Comparison of ENCODE assay signal across 15 cellular contexts in the genomic region with DNA sequence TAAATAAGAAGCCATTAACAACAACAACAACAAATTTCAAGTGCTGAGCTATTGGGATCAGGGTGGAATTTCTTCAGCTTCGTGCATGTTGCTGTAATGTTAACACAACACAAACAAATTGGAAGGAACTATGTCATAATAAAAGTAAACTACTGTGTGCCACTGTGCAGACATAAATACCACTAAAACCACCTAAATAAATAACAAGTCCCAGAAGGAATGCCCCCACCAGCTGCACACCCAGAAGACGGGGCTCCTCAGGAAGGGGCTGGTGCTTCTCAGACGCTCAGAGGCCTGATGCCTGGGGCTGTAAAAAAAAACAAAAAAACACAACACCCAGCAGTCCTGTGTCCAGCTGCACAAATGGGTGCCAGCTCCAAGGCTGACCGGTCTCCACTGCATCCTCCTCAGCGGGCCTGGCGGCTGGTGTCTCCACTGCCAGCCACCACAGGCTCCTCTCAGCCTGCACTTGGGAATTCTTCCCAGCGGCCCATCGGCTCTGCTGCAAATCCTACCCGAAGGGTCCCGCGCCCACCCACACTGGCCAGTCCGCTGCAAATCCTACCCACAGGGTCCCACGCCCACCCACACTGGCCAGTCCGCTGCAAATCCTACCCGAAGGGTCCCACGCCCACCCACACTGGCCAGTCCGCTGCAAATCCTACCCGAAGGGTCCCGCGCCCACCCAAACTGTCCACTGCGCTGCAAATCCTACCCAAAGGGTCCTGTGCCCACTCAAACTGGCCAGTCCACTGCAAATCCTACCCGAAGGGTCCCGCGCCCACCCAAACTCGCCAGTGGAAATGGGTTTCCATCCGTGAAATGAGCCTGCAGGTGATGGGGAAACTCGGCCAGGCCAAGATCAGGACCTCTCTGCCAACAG. TPM values are rescaled to one million over a fixed set of nuclear protein-coding genes. Genes with fewer than 3 reads are reported as not detected.
DNase-seq lines count a peak whose midpoint lies in the region; ATAC-seq, FAIRE-seq and TF ChIP-seq lines count a peak whose summit lies in the region.
"Had no signal": no experiment of that assay in that cellular context is flagged by ENCODE, and none has a peak within 500 bp of the region (broad histone marks: within the 10 kb centered on the region; RNA-seq: fewer than 3 reads in every experiment).

No MANE protein-coding gene starts in this region.

- no peak overlapping the region for H2AFZ ChIP-seq in H1 (ENCODE audit: low read length)
- H2AFZ ChIP-seq: PC-9 had no signal

- no peak overlapping the region for H3K9ac ChIP-seq in H1 (replicated peaks in 1 of 4; ENCODE audit: extremely low read depth in 1 of 4, low read depth in 3 of 4, low read length in 3 of 4)

- in situ Hi-C loops in transverse colon (cut with MboI; ENCODE audit: low pct_ligation_motif_present in 1 of 4, low pct_unique_long_range_greater_than_20kb in 1 of 4, low sequenced_read_pairs in 3 of 4): no loop called here

- TF ChIP-seq POLR2A in H1 (IDR thresholded peaks at IDR 0.05; ENCODE audit: control extremely low read depth in 1 of 2, low read depth in 2 of 2, low read length in 2 of 2) (no peak), transverse colon (IDR thresholded peaks at IDR 0.05) (no peak)

- no peak overlapping the region for H4K91ac ChIP-seq in H1 (replicated peaks; ENCODE audit: insufficient read length, low read length)

- no peaks in the 10 kb centered on the region for H3K4me1 ChIP-seq in H1 (replicated peaks in 1 of 4; ENCODE audit: control insufficient read depth in 3 of 4, insufficient read depth in 4 of 4, low read length in 3 of 4)
- H3K4me1 ChIP-seq in mucosa of descending colon (ENCODE audit: low read depth): no peaks in the 10 kb centered on the region
- H3K4me1 ChIP-seq in transverse colon: no peaks in the 10 kb centered on the region

- 93% methylated on average over 27 of the region's 27 CpGs; no CpG with 5 or more reads in 1 of the 2 experiments for whole genome bisulfite sequencing in H1 (ENCODE audit: extremely low coverage in 1 of 2, insufficient coverage in 1 of 2, insufficient read length in 1 of 2, insufficient replicate concordance in 2 of 2, low coverage in 1 of 2, low lambda C conversion rate in 2 of 2, missing lambda C conversion rate in 1 of 2), 2 experiments
- WGBS in transverse colon (ENCODE audit: low coverage in 1 of 2), 2 donors: 65 to 92% methylated on average over 4 to 24 of the region's 27 CpGs

- no peak overlapping the region for H3K14ac ChIP-seq in H1 (ENCODE audit: insufficient read length)

- no peak overlapping the region for H3K18ac ChIP-seq in H1 (ENCODE audit: extremely low read depth, low read length)

- no peaks in the 10 kb centered on the region for H3K27me3 ChIP-seq in H1 (replicated peaks in 1 of 4; ENCODE audit: control insufficient read depth in 3 of 4, extremely low read depth in 1 of 4, insufficient read depth in 3 of 4, low read length in 3 of 4)
- no peaks in the 10 kb centered on the region for H3K27me3 ChIP-seq in transverse colon

- no peak overlapping the region for H2BK12ac ChIP-seq in H1 (ENCODE audit: low read depth, low read length)

- H3K79me2 ChIP-seq in H1 (ENCODE audit: control insufficient read depth in 1 of 2, insufficient read depth in 2 of 2, low read length in 2 of 2): no peaks in the 10 kb centered on the region; a peak in 1 of 4 replicates

- TF ChIP-seq CTCF in WTC11 (IDR thresholded peaks at IDR 0.05) (no peak), H1 (IDR thresholded peaks at IDR 0.05; ENCODE audit: control extremely low read depth in 1 of 3, insufficient read depth in 1 of 3, low read depth in 1 of 3, low read length in 3 of 3) (no peak), mucosa of descending colon (IDR thresholded peaks at IDR 0.05) (no peak), transverse colon (IDR thresholded peaks at IDR 0.05) (no peak)

- CTCF ChIA-PET in WTC11 (lab: Charles Lee) (no interaction called here), H1 (lab: Charles Lee; ENCODE audit: partially characterized antibody) (interaction anchor here (0.7 to 2.1 kb wide), 3 partner anchors 25 to 96 kb away, joined by 3 to 5 read pairs (median 3); no protein-coding TSS in a partner anchor)

- no peak for ATAC-seq in WTC11
- no peak for ATAC-seq in mucosa of descending colon
- no peak for ATAC-seq in HG03280 (IDR thresholded peaks at IDR 0.05; ENCODE audit: unreplicated experiment)

- no peaks in the 10 kb centered on the region for H3K79me1 ChIP-seq in H1 (ENCODE audit: low read depth, low read length)

- POLR2A ChIA-PET in WTC11 (lab: Charles Lee): no interaction called here
- POLR2A ChIA-PET in H1 (lab: Charles Lee; ENCODE audit: partially characterized antibody): interaction anchor here (0.9 kb wide), 1 partner anchor 8 kb away, joined by 3 read pairs; no protein-coding TSS in a partner anchor

- H3K4ac ChIP-seq in H1 (replicated peaks; ENCODE audit: insufficient read length, low read depth, low read length): no peak overlapping the region

- no peaks in the 10 kb centered on the region for H3K4me1 Mint-ChIP-seq in WTC11

- no peak overlapping the region for H2BK20ac ChIP-seq in H1 (ENCODE audit: low read length)

- no peak for FAIRE-seq in H1 (lab: Jason Lieb, UNC)
- FAIRE-seq: H54 had no signal

- H3K27ac Mint-ChIP-seq in WTC11: no peak overlapping the region

- no peak overlapping the region for H3K4me3 Mint-ChIP-seq in WTC11

- H3K56ac ChIP-seq in H1 (replicated peaks; ENCODE audit: insufficient read length, low read depth, low read length): no peak overlapping the region

- no peaks in the 10 kb centered on the region for H3K27me3 Mint-ChIP-seq in WTC11 (ENCODE audit: low read depth)

- H3K4me3 ChIP-seq in H1 (ENCODE audit: extremely low read depth in 1 of 4, insufficient read depth in 2 of 4, low read depth in 3 of 4, low read length in 4 of 4): no peak overlapping the region
- no peak overlapping the region for H3K4me3 ChIP-seq in mucosa of descending colon
- no peak overlapping the region for H3K4me3 ChIP-seq in transverse colon
- H3K4me3 ChIP-seq: PC-9 had no signal

- H3K4me2 ChIP-seq in H1 (ENCODE audit: insufficient read depth in 1 of 2, low read depth in 2 of 2, low read length in 2 of 2): no peak overlapping the region
- H3K4me2 ChIP-seq: PC-9 had no signal

- H3K36me3 Mint-ChIP-seq in WTC11: peaks cover 68% of the 10 kb centered on the region

- H3K9me3 ChIP-seq in H1 (ENCODE audit: insufficient read depth in 2 of 2, low read depth in 1 of 2, low read length in 1 of 2) (peaks cover 12 to 22% of the 10 kb centered on the region in 2 experiments; a peak in 3 of 4 replicates), mucosa of descending colon (peaks cover 19% of the 10 kb centered on the region), transverse colon (peaks cover 16 to 19% of the 10 kb centered on the region in 2 donors)

- intact Hi-C loops in mucosa of descending colon (cut with DNase I, micrococcal nuclease): no loop called here
- intact Hi-C loops in transverse colon (cut with DNase I; ENCODE audit: low total_unique reads): loop anchor here (1.0 kb wide), 1 partner anchor 27 kb away; no protein-coding TSS in a partner anchor

- DNase-seq in WTC11 (ENCODE audit: low spot score) (peak; percentile 3), H1 (ENCODE audit: low read depth in 1 of 2, low spot score in 2 of 2) (no peak), mucosa of descending colon (peak in 2 of 3 donors; percentile 18 to 31), transverse colon (peak; percentile 2), RPMI8226 (no peak), NCI-H2029 (lab: John Stamatoyannopoulos, UW) (no peak)
- DNase-seq: DMS 273 treated with DMSO at 0.1 percent for 48 hours, Karpas-422, NCI-H187 treated with DMSO at 0.1 percent for 48 hours, NCI-H2171, NCI-H446 treated with DMSO at 0.1 percent for 48 hours, NCI-H774, PC-9 had no signal

- no peak for TF ChIP-seq RAD21 in H1 (IDR thresholded peaks at IDR 0.05 in 1 of 2, conservative IDR thresholded peaks at IDR 0.05 in 1 of 2; ENCODE audit: low read depth in 2 of 2, low read length in 2 of 2)

- peak overlapping the region; percentile 51; the same call in 1 of the 2 replicates for H4K8ac ChIP-seq in H1 (ENCODE audit: extremely low read depth, insufficient read depth, low read length)

- H3K23me2 ChIP-seq in H1 (ENCODE audit: low read depth, low read length): no peaks in the 10 kb centered on the region

- no peak overlapping the region for H3K23ac ChIP-seq in H1 (ENCODE audit: insufficient read length)

- H2BK120ac ChIP-seq in H1 (replicated peaks; ENCODE audit: low read depth, low read length): no peak overlapping the region

- H3K27ac ChIP-seq in H1 (ENCODE audit: low read depth, low read length): no peak overlapping the region
- H3K27ac ChIP-seq in transverse colon: no peak overlapping the region
- H3K27ac ChIP-seq: PC-9 had no signal

- no peak overlapping the region for H2AK5ac ChIP-seq in H1 (ENCODE audit: low read depth, low read length)

- no peak overlapping the region for H2BK5ac ChIP-seq in H1 (ENCODE audit: low read depth, low read length)

- H2BK15ac ChIP-seq in H1 (ENCODE audit: low read length): no peak overlapping the region

- no peak overlapping the region for H4K5ac ChIP-seq in H1 (ENCODE audit: insufficient read length, low read depth, low read length)

- TF ChIP-seq EP300 in H1 (IDR thresholded peaks at IDR 0.05; ENCODE audit: borderline replicate concordance in 1 of 2, low read depth in 2 of 2, low read length in 2 of 2): no peak
- TF ChIP-seq EP300 in transverse colon (IDR thresholded peaks at IDR 0.05; ENCODE audit: low read depth): no peak

- H4K20me1 ChIP-seq in H1 (replicated peaks in 1 of 2; ENCODE audit: control insufficient read depth in 1 of 2, insufficient read depth in 2 of 2, low read length in 2 of 2): no peaks in the 10 kb centered on the region

- peaks cover 38% of the 10 kb centered on the region for H3K9me3 Mint-ChIP-seq in WTC11

- H3K36me3 ChIP-seq in H1 (ENCODE audit: control insufficient read depth in 2 of 4, insufficient read depth in 4 of 4, low read length in 3 of 4) (peaks cover 0 to 20% (median 8%) of the 10 kb centered on the region in 4 experiments; a peak in 5 of 8 replicates), mucosa of descending colon (ENCODE audit: low read depth) (no peaks in the 10 kb centered on the region), transverse colon (peaks cover 0 to under 1% (median 0%) of the 10 kb centered on the region in 4 donors)

RNA-seq across cellular contexts. Expression of a gene that starts 35.8 kb away (rescaled TPM):
- total RNA-seq in WTC11 (2021) (55.5 to 62.2 TPM (median 56.0 TPM) in 3 replicates), mucosa of descending colon (10 to 100 TPM; 29.4 to 43.0 (median 30.9) TPM), transverse colon (10 to 100 TPM; 20.5 to 97.3 (median 34.6) TPM)
- total RNA-seq in H1 (2021; fragmentation: NEBNext Ultra II Directional; extraction: Animal tissue kit (Norgen Biotek cat#: 25700)): 55.1 and 56.5 TPM in 2 replicates
- 95.9 and 164 TPM in 2 replicates for polyA plus RNA-seq in H1 (2011; rRNA removed)
- 46.8 TPM for polyA plus RNA-seq in H1 (2011; cell fraction: cytosol; rRNA removed)
- 73.5 TPM for polyA plus RNA-seq in H1 (2011; cell fraction: nucleus; rRNA removed)
- 34.1 to 57.9 TPM (median 53.4 TPM) in 4 replicates for polyA plus RNA-seq in H1 (2012, experiment 1 of 2)
- 45.5 TPM for polyA plus RNA-seq in H1 (2012, experiment 2 of 2)
- polyA plus RNA-seq in H1 (2013, experiment 1 of 2): 33.9 TPM
- polyA plus RNA-seq in H1 (2013, experiment 2 of 2): 34.7 TPM
- polyA minus RNA-seq in H1 (2011; rRNA and poly(A)+ RNA removed): 50.1 and 75.3 TPM in 2 replicates
- 44.4 TPM for polyA minus RNA-seq in H1 (2011; cell fraction: cytosol; rRNA and poly(A)+ RNA removed)
- 43.4 TPM for polyA minus RNA-seq in H1 (2011; cell fraction: nucleus; rRNA and poly(A)+ RNA removed)

RNA-seq across cellular contexts. Expression of a gene that starts 36.4 kb away (rescaled TPM):
- total RNA-seq in WTC11 (2021): 40.8 to 44.1 TPM (median 43.6 TPM) in 3 replicates
- 55.7 and 58.0 TPM in 2 replicates for total RNA-seq in H1 (2021; fragmentation: NEBNext Ultra II Directional; extraction: Animal tissue kit (Norgen Biotek cat#: 25700))
- 12.3 and 23.2 TPM in 2 replicates for polyA plus RNA-seq in H1 (2011; rRNA removed)
- polyA plus RNA-seq in H1 (2011; cell fraction: cytosol; rRNA removed): 25.3 TPM
- polyA plus RNA-seq in H1 (2011; cell fraction: nucleus; rRNA removed): 30.8 TPM
- 43.9 to 55.5 TPM (median 53.2 TPM) in 4 replicates for polyA plus RNA-seq in H1 (2012, experiment 1 of 2)
- 35.0 TPM for polyA plus RNA-seq in H1 (2012, experiment 2 of 2)
- 18.5 TPM for polyA plus RNA-seq in H1 (2013, experiment 1 of 2)
- polyA plus RNA-seq in H1 (2013, experiment 2 of 2): 19.0 TPM
- polyA minus RNA-seq in H1 (2011; rRNA and poly(A)+ RNA removed): 43.0 and 43.2 TPM in 2 replicates
- 28.6 TPM for polyA minus RNA-seq in H1 (2011; cell fraction: cytosol; rRNA and poly(A)+ RNA removed)
- polyA minus RNA-seq in H1 (2011; cell fraction: nucleus; rRNA and poly(A)+ RNA removed): 22.1 TPM
- total RNA-seq in mucosa of descending colon: 10 to 100 TPM; 10.1 to 24.5 (median 24.4) TPM
- 10 to 100 TPM; 15.7 to 53.9 (median 16.9) TPM for total RNA-seq in transverse colon

Comparison
In these comparisons a context has a peak if more than half of its experiments do, and no peak if none do; other contexts are left out.
1. DNase-seq: peak in WTC11 (single experiment), mucosa of descending colon (2 of 3) and transverse colon (single experiment); none in H1 (0 of 2), RPMI8226 (single experiment) and NCI-H2029 (single experiment).